ENCODE assay signal across 18 cellular contexts in the genomic region with DNA sequence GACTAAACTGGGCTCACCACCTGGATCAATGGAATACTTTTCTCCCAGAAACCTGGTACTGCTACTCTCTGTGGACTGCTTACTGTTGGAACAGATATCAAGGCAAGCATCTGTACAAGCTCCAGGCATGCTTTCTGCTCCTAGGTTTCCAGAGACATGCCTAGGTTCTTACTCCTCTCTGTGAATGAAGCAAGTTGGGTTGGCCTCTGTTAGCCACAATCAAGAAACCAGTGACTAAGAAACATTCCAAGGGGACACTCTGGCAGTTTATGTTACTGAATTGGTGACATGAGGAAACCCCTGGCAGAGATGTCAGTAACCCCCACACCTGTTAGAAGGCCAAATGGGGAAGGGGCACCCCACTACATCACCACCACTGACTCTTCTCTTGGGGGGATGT.
"Had no signal": no experiment of that assay in that cellular context is flagged by ENCODE, and none has a peak within 500 bp of the region (broad histone marks: within the 10 kb centered on the region; RNA-seq: fewer than 3 reads in every experiment).

No MANE protein-coding gene starts in this region.

- H3K9me3 ChIP-seq: heart left ventricle, neutrophil, right atrium auricular region, sigmoid colon, suprapubic skin, thyroid gland had no signal

- H3K4me1 ChIP-seq: right atrium auricular region, sigmoid colon, suprapubic skin, thyroid gland had no signal

- H3K27ac ChIP-seq: coronary artery, heart left ventricle, neutrophil, right atrium auricular region, sigmoid colon, suprapubic skin, thyroid gland had no signal

- H3K27ac Mint-ChIP-seq: endodermal cell, type B pancreatic cell had no signal

- H3K36me3 ChIP-seq: heart left ventricle, neutrophil, right atrium auricular region, sigmoid colon, suprapubic skin, thyroid gland had no signal

- DNase-seq: effector CD4-positive, alpha-beta T cell; endodermal cell; erythroblast; foreskin melanocyte; heart left ventricle; hippocampal formation; naive thymus-derived CD8-positive, alpha-beta T cell; posterior cingulate gyrus; sigmoid colon; small intestine; stimulated activated CD4-positive, alpha-beta T cell treated with anti-CD3 and anti-CD28 coated beads, Interleukin-12 subunit alpha, Interleukin-12 subunit beta, amount 100 ng/mL, for 4 hours; stimulated activated naive CD4-positive, alpha-beta T cell treated with Interleukin-2 at 50 U/mL for 16 hours; thyroid gland had no signal

- H3K4me3 Mint-ChIP-seq: endodermal cell; naive thymus-derived CD8-positive, alpha-beta T cell; type B pancreatic cell had no signal

- H3K27me3 ChIP-seq: heart left ventricle, right atrium auricular region, sigmoid colon, suprapubic skin, thyroid gland had no signal

- H3K36me3 Mint-ChIP-seq: naive thymus-derived CD8-positive, alpha-beta T cell; type B pancreatic cell had no signal

- H3K9me3 Mint-ChIP-seq: endodermal cell had no signal

- H3K4me3 ChIP-seq: coronary artery, heart left ventricle, right atrium auricular region, sigmoid colon, suprapubic skin, thyroid gland had no signal

- ATAC-seq: heart left ventricle; naive thymus-derived CD8-positive, alpha-beta T cell had no signal
